30 cellular contexts compared by ENCODE assay signal in the genomic region with DNA sequence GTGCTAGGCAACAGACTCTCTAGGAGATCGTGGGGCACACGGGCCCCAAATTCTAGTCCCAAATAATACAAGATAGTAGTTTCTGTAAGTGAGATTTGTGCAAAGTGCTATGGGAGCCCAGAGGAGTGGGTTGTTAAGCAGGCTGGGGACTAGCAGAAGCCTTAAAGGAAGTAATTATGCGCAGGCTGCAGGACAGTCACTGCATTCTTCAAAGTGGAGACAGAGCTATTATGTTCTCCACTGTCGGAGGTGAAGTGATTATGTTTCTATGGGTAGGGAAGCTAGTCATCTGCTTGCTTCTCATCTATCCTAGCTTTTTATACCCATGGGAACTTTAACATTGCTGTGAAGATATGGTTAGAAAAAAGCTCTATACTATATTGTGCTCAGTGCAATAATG.
"Had no signal": no experiment of that assay in that cellular context is flagged by ENCODE, and none has a peak within 500 bp of the region (broad histone marks: within the 10 kb centered on the region; RNA-seq: fewer than 3 reads in every experiment).

No MANE protein-coding gene starts in this region.

- H3K27ac Mint-ChIP-seq: activated CD4-positive, alpha-beta T cell treated with anti-CD3 and anti-CD28 coated beads for 36 hours; activated CD8-positive, alpha-beta memory T cell treated with anti-CD3 and anti-CD28 coated beads, Interleukin-2, amount 10 ng/mL, durations not matched to agents 7 days and 5 days; activated CD8-positive, alpha-beta T cell treated with anti-CD3 and anti-CD28 coated beads, Interleukin-2, amount 10 ng/mL, durations not matched to agents 7 days and 5 days; activated naive CD8-positive, alpha-beta T cell treated with anti-CD3 and anti-CD28 coated beads for 36 hours; activated T-cell treated with anti-CD3 and anti-CD28 coated beads, Interleukin-2, amount 50 U/mL, for 72 hours; effector memory CD8-positive, alpha-beta T cell; T-helper 2 cell treated with Interferon-gamma antibody and Interleukin-4, amounts not matched to agents 5 μg/mL and 100 μg/mL, for 36 hours had no signal

- H3K27ac ChIP-seq: ascending aorta, coronary artery, gastrocnemius medialis, pancreas, prostate gland, skin epidermis, testis, transverse colon had no signal

- H3K4me3 Mint-ChIP-seq: activated CD4-positive, alpha-beta T cell treated with anti-CD3 and anti-CD28 coated beads for 36 hours; activated CD8-positive, alpha-beta memory T cell treated with anti-CD3 and anti-CD28 coated beads, Interleukin-2, amount 10 ng/mL, durations not matched to agents 7 days and 5 days; activated CD8-positive, alpha-beta T cell treated with anti-CD3 and anti-CD28 coated beads, Interleukin-2, amount 10 ng/mL, durations not matched to agents 7 days and 5 days; activated naive CD8-positive, alpha-beta T cell treated with anti-CD3 and anti-CD28 coated beads for 36 hours; activated T-cell treated with anti-CD3 and anti-CD28 coated beads, Interleukin-2, amount 50 U/mL, for 72 hours; brain; effector memory CD8-positive, alpha-beta T cell; naive thymus-derived CD4-positive, alpha-beta T cell; T-helper 2 cell treated with Interferon-gamma antibody and Interleukin-4, amounts not matched to agents 5 μg/mL and 100 μg/mL, for 36 hours had no signal

- H3K4me1 Mint-ChIP-seq: activated CD4-positive, alpha-beta T cell treated with anti-CD3 and anti-CD28 coated beads for 36 hours; activated CD8-positive, alpha-beta memory T cell treated with anti-CD3 and anti-CD28 coated beads, Interleukin-2, amount 10 ng/mL, durations not matched to agents 7 days and 5 days; activated naive CD8-positive, alpha-beta T cell treated with anti-CD3 and anti-CD28 coated beads for 36 hours; naive thymus-derived CD4-positive, alpha-beta T cell had no signal

- H3K27me3 ChIP-seq: ascending aorta, gastrocnemius medialis, pancreas, testis, transverse colon had no signal

- ATAC-seq: activated CD4-positive, alpha-beta T cell treated with anti-CD3 and anti-CD28 coated beads for 36 hours; activated CD8-positive, alpha-beta memory T cell treated with anti-CD3 and anti-CD28 coated beads, Interleukin-2, amount 10 ng/mL, durations not matched to agents 7 days and 5 days; activated CD8-positive, alpha-beta T cell treated with anti-CD3 and anti-CD28 coated beads, Interleukin-2, amount 10 ng/mL, durations not matched to agents 7 days and 5 days; activated T-cell treated with anti-CD3 and anti-CD28 coated beads, Interleukin-2, amount 50 U/mL, for 72 hours; effector memory CD8-positive, alpha-beta T cell; gastrocnemius medialis; left colon; naive thymus-derived CD4-positive, alpha-beta T cell; pancreas; sciatic nerve; stimulated activated naive CD8-positive, alpha-beta T cell treated with anti-CD3 and anti-CD28 coated beads, Interleukin-15, Interleukin-2, amounts not matched to agents 100 U/mL and 50 U/mL, for 24 hours had no signal

- H3K4me3 ChIP-seq: ascending aorta, coronary artery, gastrocnemius medialis, pancreas, prostate gland, skin epidermis, testis, transverse colon had no signal

- DNase-seq: activated CD4-positive, alpha-beta T cell treated with anti-CD3 and anti-CD28 coated beads for 36 hours; activated CD4-positive, CD25-positive, alpha-beta regulatory T cell; activated CD8-positive, alpha-beta memory T cell treated with anti-CD3 and anti-CD28 coated beads, Interleukin-2, amount 10 ng/mL, durations not matched to agents 7 days and 5 days; activated CD8-positive, alpha-beta T cell treated with anti-CD3 and anti-CD28 coated beads, Interleukin-2, amount 10 ng/mL, durations not matched to agents 7 days and 5 days; activated naive CD4-positive, alpha-beta T cell treated with Interleukin-2 at 50 U/mL for 16 hours; activated naive CD8-positive, alpha-beta T cell treated with anti-CD3 and anti-CD28 coated beads for 36 hours; activated T-cell treated with anti-CD3 and anti-CD28 coated beads, Interleukin-2, amount 50 U/mL, for 72 hours; effector memory CD8-positive, alpha-beta T cell; erythroblast; gastrocnemius medialis; hippocampal formation; kidney; left colon; midbrain; naive thymus-derived CD4-positive, alpha-beta T cell; nucleus accumbens; pancreas; retina; stimulated activated CD4-positive, alpha-beta T cell treated with anti-CD3 and anti-CD28 coated beads, Interleukin-12 subunit alpha, Interleukin-12 subunit beta, amount 100 ng/mL, for 4 hours; stimulated activated CD4-positive, alpha-beta T cell treated with anti-CD3 and anti-CD28 coated beads, Interleukin-4, amount 100 ng/mL, for 1 hour; stimulated activated naive CD8-positive, alpha-beta T cell treated with anti-CD3 and anti-CD28 coated beads, Interleukin-15, Interleukin-2, amounts not matched to agents 100 U/mL and 50 U/mL, for 24 hours; testis; transverse colon had no signal

- H3K36me3 ChIP-seq: ascending aorta, gastrocnemius medialis, pancreas, prostate gland, transverse colon had no signal

- H3K27me3 Mint-ChIP-seq: activated CD4-positive, alpha-beta T cell treated with anti-CD3 and anti-CD28 coated beads for 36 hours had no signal

- H3K9me3 Mint-ChIP-seq: activated naive CD8-positive, alpha-beta T cell treated with anti-CD3 and anti-CD28 coated beads for 36 hours; activated T-cell treated with anti-CD3 and anti-CD28 coated beads, Interleukin-2, amount 50 U/mL, for 72 hours; brain; effector memory CD8-positive, alpha-beta T cell; naive thymus-derived CD4-positive, alpha-beta T cell; T-helper 2 cell treated with Interferon-gamma antibody and Interleukin-4, amounts not matched to agents 5 μg/mL and 100 μg/mL, for 36 hours had no signal

- H3K4me1 ChIP-seq: ascending aorta, gastrocnemius medialis, pancreas, prostate gland, testis, transverse colon had no signal

- H3K9me3 ChIP-seq: ascending aorta, gastrocnemius medialis, pancreas, prostate gland, testis, transverse colon had no signal

- H3K36me3 Mint-ChIP-seq: activated CD8-positive, alpha-beta memory T cell treated with anti-CD3 and anti-CD28 coated beads, Interleukin-2, amount 10 ng/mL, durations not matched to agents 7 days and 5 days; activated naive CD8-positive, alpha-beta T cell treated with anti-CD3 and anti-CD28 coated beads for 36 hours; brain; naive thymus-derived CD4-positive, alpha-beta T cell had no signal
